ENCODE assay signal across 1 cellular context in genomic region chr11:72814139-72814830, GRCh38.
TF ChIP-seq lines count a peak whose summit lies in the region.

Gene ATG16L2, plus strand, starts transcription at chr11:72814411. Its CDS starts 35 bp downstream, at chr11:72814446.

TF ChIP-seq in WTC11, 78 proteins besides CTCF, POLR2A, EP300 and RAD21 (continued from another document and continues in another):
- TF ChIP-seq ZBTB43 (CRISPR knock-in tag; IDR thresholded peaks at IDR 0.05) (peak; percentile 39; the same call in 1 of the 2 replicates), MAX (CRISPR knock-in tag; IDR thresholded peaks at IDR 0.05) (no peak; the same call in 1 of the 2 replicates), JUN (CRISPR knock-in tag; IDR thresholded peaks at IDR 0.05) (peak; percentile 17; the same call in 1 of the 2 replicates), ZNF423 (CRISPR knock-in tag; IDR thresholded peaks at IDR 0.05) (no peak), FOXK1 (CRISPR knock-in tag; IDR thresholded peaks at IDR 0.05) (no peak; the same call in 1 of the 2 replicates), RELA (CRISPR knock-in tag; IDR thresholded peaks at IDR 0.05; ENCODE audit: borderline replicate concordance) (no peak), GTF2I (CRISPR knock-in tag; conservative IDR thresholded peaks at IDR 0.05) (no peak), EMX1 (CRISPR knock-in tag; IDR thresholded peaks at IDR 0.05) (no peak), IRF2 (CRISPR knock-in tag; IDR thresholded peaks at IDR 0.05; ENCODE audit: borderline replicate concordance, low read depth) (no peak), TEAD4 (CRISPR knock-in tag; IDR thresholded peaks at IDR 0.05) (no peak), ATF3 (CRISPR knock-in tag; conservative IDR thresholded peaks at IDR 0.05) (no peak), JAZF1 (CRISPR knock-in tag; IDR thresholded peaks at IDR 0.05) (no peak), SP1 (CRISPR knock-in tag; conservative IDR thresholded peaks at IDR 0.05) (peak; percentile 75), NR2C2 (CRISPR knock-in tag; IDR thresholded peaks at IDR 0.05) (0 out of 2 replicates have a peak, but pooled peaks have one; percentile 47), ETV6 (CRISPR knock-in tag; IDR thresholded peaks at IDR 0.05) (peak; percentile 86), ZNF219 (CRISPR knock-in tag; IDR thresholded peaks at IDR 0.05; ENCODE audit: borderline replicate concordance) (no peak; the same call in 1 of the 2 replicates), SMAD3 (CRISPR knock-in tag; IDR thresholded peaks at IDR 0.05; ENCODE audit: borderline replicate concordance) (no peak), CBFB (CRISPR knock-in tag; IDR thresholded peaks at IDR 0.05; ENCODE audit: low read depth) (no peak), TCF7 (CRISPR knock-in tag; IDR thresholded peaks at IDR 0.05; ENCODE audit: low read depth) (no peak), CREB1 (CRISPR knock-in tag; IDR thresholded peaks at IDR 0.05) (no peak), TEAD1 (CRISPR knock-in tag; IDR thresholded peaks at IDR 0.05) (peak; percentile 52; the same call in 1 of the 2 replicates), E2F1 (CRISPR knock-in tag; IDR thresholded peaks at IDR 0.05) (0 out of 2 replicates have a peak, but pooled peaks have one; percentile 65), KAT7 (CRISPR knock-in tag; IDR thresholded peaks at IDR 0.05; ENCODE audit: borderline replicate concordance) (0 out of 2 replicates have a peak, but pooled peaks have one; percentile 72), ZNF425 (CRISPR knock-in tag; conservative IDR thresholded peaks at IDR 0.05) (no peak), ZNF232 (CRISPR knock-in tag; IDR thresholded peaks at IDR 0.05) (no peak), NR3C1 (CRISPR knock-in tag; conservative IDR thresholded peaks at IDR 0.05; ENCODE audit: low read depth) (no peak), ZNF396 (CRISPR knock-in tag; IDR thresholded peaks at IDR 0.05; ENCODE audit: borderline replicate concordance) (no peak), SOX15 (CRISPR knock-in tag; IDR thresholded peaks at IDR 0.05) (no peak), FOXP1 (CRISPR knock-in tag; IDR thresholded peaks at IDR 0.05; ENCODE audit: borderline replicate concordance) (peak; percentile 43; the same call in 1 of the 2 replicates), MYBL2 (CRISPR knock-in tag; IDR thresholded peaks at IDR 0.05) (0 out of 2 replicates have a peak, but pooled peaks have one; percentile 32), ZNF671 (CRISPR knock-in tag; IDR thresholded peaks at IDR 0.05) (no peak), NFATC4 (CRISPR knock-in tag; IDR thresholded peaks at IDR 0.05) (no peak), GRHL2 (CRISPR knock-in tag; IDR thresholded peaks at IDR 0.05; ENCODE audit: insufficient replicate concordance, severe bottlenecking) (no peak), ATF1 (CRISPR knock-in tag; IDR thresholded peaks at IDR 0.05) (no peak)
- TF ChIP-seq, protein P1, sequence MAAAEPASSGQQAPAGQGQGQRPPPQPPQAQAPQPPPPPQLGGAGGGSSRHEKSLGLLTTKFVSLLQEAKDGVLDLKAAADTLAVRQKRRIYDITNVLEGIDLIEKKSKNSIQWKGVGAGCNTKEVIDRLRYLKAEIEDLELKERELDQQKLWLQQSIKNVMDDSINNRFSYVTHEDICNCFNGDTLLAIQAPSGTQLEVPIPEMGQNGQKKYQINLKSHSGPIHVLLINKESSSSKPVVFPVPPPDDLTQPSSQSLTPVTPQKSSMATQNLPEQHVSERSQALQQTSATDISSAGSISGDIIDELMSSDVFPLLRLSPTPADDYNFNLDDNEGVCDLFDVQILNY (CRISPR knock-in tag; IDR thresholded peaks at IDR 0.05), result peak; percentile 42; the same call in 1 of the 2 replicates
- TF ChIP-seq, protein P2, sequence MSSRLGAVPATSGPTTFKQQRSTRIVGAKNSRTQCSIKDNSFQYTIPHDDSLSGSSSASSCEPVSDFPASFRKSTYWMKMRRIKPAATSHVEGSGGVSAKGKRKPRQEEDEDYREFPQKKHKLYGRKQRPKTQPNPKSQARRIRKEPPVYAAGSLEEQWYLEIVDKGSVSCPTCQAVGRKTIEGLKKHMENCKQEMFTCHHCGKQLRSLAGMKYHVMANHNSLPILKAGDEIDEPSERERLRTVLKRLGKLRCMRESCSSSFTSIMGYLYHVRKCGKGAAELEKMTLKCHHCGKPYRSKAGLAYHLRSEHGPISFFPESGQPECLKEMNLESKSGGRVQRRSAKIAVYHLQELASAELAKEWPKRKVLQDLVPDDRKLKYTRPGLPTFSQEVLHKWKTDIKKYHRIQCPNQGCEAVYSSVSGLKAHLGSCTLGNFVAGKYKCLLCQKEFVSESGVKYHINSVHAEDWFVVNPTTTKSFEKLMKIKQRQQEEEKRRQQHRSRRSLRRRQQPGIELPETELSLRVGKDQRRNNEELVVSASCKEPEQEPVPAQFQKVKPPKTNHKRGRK (CRISPR knock-in tag; IDR thresholded peaks at IDR 0.05; ENCODE audit: borderline replicate concordance), result no peak
- TF ChIP-seq, protein P3, sequence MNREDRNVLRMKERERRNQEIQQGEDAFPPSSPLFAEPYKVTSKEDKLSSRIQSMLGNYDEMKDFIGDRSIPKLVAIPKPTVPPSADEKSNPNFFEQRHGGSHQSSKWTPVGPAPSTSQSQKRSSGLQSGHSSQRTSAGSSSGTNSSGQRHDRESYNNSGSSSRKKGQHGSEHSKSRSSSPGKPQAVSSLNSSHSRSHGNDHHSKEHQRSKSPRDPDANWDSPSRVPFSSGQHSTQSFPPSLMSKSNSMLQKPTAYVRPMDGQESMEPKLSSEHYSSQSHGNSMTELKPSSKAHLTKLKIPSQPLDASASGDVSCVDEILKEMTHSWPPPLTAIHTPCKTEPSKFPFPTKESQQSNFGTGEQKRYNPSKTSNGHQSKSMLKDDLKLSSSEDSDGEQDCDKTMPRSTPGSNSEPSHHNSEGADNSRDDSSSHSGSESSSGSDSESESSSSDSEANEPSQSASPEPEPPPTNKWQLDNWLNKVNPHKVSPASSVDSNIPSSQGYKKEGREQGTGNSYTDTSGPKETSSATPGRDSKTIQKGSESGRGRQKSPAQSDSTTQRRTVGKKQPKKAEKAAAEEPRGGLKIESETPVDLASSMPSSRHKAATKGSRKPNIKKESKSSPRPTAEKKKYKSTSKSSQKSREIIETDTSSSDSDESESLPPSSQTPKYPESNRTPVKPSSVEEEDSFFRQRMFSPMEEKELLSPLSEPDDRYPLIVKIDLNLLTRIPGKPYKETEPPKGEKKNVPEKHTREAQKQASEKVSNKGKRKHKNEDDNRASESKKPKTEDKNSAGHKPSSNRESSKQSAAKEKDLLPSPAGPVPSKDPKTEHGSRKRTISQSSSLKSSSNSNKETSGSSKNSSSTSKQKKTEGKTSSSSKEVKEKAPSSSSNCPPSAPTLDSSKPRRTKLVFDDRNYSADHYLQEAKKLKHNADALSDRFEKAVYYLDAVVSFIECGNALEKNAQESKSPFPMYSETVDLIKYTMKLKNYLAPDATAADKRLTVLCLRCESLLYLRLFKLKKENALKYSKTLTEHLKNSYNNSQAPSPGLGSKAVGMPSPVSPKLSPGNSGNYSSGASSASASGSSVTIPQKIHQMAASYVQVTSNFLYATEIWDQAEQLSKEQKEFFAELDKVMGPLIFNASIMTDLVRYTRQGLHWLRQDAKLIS (CRISPR knock-in tag; IDR thresholded peaks at IDR 0.05; ENCODE audit: borderline replicate concordance), result no peak
- TF ChIP-seq, protein P4, sequence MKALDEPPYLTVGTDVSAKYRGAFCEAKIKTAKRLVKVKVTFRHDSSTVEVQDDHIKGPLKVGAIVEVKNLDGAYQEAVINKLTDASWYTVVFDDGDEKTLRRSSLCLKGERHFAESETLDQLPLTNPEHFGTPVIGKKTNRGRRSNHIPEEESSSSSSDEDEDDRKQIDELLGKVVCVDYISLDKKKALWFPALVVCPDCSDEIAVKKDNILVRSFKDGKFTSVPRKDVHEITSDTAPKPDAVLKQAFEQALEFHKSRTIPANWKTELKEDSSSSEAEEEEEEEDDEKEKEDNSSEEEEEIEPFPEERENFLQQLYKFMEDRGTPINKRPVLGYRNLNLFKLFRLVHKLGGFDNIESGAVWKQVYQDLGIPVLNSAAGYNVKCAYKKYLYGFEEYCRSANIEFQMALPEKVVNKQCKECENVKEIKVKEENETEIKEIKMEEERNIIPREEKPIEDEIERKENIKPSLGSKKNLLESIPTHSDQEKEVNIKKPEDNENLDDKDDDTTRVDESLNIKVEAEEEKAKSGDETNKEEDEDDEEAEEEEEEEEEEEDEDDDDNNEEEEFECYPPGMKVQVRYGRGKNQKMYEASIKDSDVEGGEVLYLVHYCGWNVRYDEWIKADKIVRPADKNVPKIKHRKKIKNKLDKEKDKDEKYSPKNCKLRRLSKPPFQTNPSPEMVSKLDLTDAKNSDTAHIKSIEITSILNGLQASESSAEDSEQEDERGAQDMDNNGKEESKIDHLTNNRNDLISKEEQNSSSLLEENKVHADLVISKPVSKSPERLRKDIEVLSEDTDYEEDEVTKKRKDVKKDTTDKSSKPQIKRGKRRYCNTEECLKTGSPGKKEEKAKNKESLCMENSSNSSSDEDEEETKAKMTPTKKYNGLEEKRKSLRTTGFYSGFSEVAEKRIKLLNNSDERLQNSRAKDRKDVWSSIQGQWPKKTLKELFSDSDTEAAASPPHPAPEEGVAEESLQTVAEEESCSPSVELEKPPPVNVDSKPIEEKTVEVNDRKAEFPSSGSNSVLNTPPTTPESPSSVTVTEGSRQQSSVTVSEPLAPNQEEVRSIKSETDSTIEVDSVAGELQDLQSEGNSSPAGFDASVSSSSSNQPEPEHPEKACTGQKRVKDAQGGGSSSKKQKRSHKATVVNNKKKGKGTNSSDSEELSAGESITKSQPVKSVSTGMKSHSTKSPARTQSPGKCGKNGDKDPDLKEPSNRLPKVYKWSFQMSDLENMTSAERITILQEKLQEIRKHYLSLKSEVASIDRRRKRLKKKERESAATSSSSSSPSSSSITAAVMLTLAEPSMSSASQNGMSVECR (CRISPR knock-in tag; IDR thresholded peaks at IDR 0.05; ENCODE audit: borderline replicate concordance), result no peak; the same call in 1 of the 2 replicates
- TF ChIP-seq, protein P5, sequence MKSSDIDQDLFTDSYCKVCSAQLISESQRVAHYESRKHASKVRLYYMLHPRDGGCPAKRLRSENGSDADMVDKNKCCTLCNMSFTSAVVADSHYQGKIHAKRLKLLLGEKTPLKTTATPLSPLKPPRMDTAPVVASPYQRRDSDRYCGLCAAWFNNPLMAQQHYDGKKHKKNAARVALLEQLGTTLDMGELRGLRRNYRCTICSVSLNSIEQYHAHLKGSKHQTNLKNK (CRISPR knock-in tag; IDR thresholded peaks at IDR 0.05), result no peak
- TF ChIP-seq, protein P6, sequence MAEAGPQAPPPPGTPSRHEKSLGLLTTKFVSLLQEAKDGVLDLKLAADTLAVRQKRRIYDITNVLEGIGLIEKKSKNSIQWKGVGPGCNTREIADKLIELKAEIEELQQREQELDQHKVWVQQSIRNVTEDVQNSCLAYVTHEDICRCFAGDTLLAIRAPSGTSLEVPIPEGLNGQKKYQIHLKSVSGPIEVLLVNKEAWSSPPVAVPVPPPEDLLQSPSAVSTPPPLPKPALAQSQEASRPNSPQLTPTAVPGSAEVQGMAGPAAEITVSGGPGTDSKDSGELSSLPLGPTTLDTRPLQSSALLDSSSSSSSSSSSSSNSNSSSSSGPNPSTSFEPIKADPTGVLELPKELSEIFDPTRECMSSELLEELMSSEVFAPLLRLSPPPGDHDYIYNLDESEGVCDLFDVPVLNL (CRISPR knock-in tag; IDR thresholded peaks at IDR 0.05; ENCODE audit: borderline replicate concordance, low read depth), result peak; percentile 46; the same call in 1 of the 2 replicates
- TF ChIP-seq, protein P7, sequence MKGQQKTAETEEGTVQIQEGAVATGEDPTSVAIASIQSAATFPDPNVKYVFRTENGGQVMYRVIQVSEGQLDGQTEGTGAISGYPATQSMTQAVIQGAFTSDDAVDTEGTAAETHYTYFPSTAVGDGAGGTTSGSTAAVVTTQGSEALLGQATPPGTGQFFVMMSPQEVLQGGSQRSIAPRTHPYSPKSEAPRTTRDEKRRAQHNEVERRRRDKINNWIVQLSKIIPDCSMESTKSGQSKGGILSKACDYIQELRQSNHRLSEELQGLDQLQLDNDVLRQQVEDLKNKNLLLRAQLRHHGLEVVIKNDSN (CRISPR knock-in tag; IDR thresholded peaks at IDR 0.05), result no peak
